In genomic region chr6:1002989-1003388, GRCh38 we compare ENCODE assay signal across 29 cellular contexts.
"Had no signal": no experiment of that assay in that cellular context is flagged by ENCODE, and none has a peak within 500 bp of the region (broad histone marks: within the 10 kb centered on the region; RNA-seq: fewer than 3 reads in every experiment).

No MANE protein-coding gene starts in this region.

- FAIRE-seq: small intestine had no signal

- H3K79me2 ChIP-seq: parathyroid adenoma had no signal

- ATAC-seq: naive thymus-derived CD8-positive, alpha-beta T cell; psoas muscle; right cardiac atrium; stimulated activated memory B cell treated with anti-CD40 and anti-IgM and Interleukin-4, amounts not matched to agents 10 μg/mL and 1 μg/mL and 100 μg/mL, for 72 hours; stimulated activated naive CD8-positive, alpha-beta T cell treated with anti-CD3 and anti-CD28 coated beads, Interleukin-15, amount 100 ng/mL, for 72 hours; stimulated activated naive CD8-positive, alpha-beta T cell treated with anti-CD3 and anti-CD28 coated beads, Interleukin-15, Interleukin-2, amounts not matched to agents 100 U/mL and 50 U/mL, for 24 hours had no signal

- H3K9me3 ChIP-seq: ovary, psoas muscle, right lobe of liver, sigmoid colon, suprapubic skin, thoracic aorta, thyroid gland, tibial nerve, upper lobe of left lung, uterus had no signal

- DNase-seq: naive B cell; naive thymus-derived CD8-positive, alpha-beta T cell; nephron progenitor cell; occipital lobe; ovary; posterior cingulate gyrus; psoas muscle; right cardiac atrium; right lobe of liver; sigmoid colon; small intestine; stimulated activated CD4-positive, alpha-beta T cell treated with anti-CD3 and anti-CD28 coated beads, Interleukin-15, amount 100 ng/mL, for 24 hours; stimulated activated CD4-positive, alpha-beta T cell treated with anti-CD3 and anti-CD28 coated beads, Interleukin-2, amount 100 ng/mL, for 24 hours; stimulated activated CD4-positive, alpha-beta T cell treated with anti-CD3 and anti-CD28 coated beads, Interleukin-2, amount 100 ng/mL, for 48 hours; stimulated activated CD4-positive, alpha-beta T cell treated with anti-CD3 and anti-CD28 coated beads, Interleukin-4, amount 100 ng/mL, for 4 hours; stimulated activated CD8-positive, alpha-beta memory T cell treated with anti-CD3 and anti-CD28 coated beads, Interleukin-4, amount 100 ng/mL, for 48 hours; stimulated activated naive CD4-positive, alpha-beta T cell; stimulated activated naive CD8-positive, alpha-beta T cell treated with anti-CD3 and anti-CD28 coated beads, Interleukin-15, amount 100 ng/mL, for 72 hours; stimulated activated naive CD8-positive, alpha-beta T cell treated with anti-CD3 and anti-CD28 coated beads, Interleukin-15, Interleukin-2, amounts not matched to agents 100 U/mL and 50 U/mL, for 24 hours; substantia nigra; thyroid gland; trophoblast cell; uterus had no signal

- H2AFZ ChIP-seq: parathyroid adenoma had no signal

- H3K36me3 ChIP-seq: ovary, right lobe of liver, sigmoid colon, suprapubic skin, thoracic aorta, thyroid gland, tibial nerve, upper lobe of left lung, uterus had no signal

- H3K4me1 ChIP-seq: parathyroid adenoma, psoas muscle, right lobe of liver, sigmoid colon, suprapubic skin, thyroid gland, tibial nerve, upper lobe of left lung, uterus had no signal

- H3K4me3 ChIP-seq: ovary, psoas muscle, right lobe of liver, sigmoid colon, suprapubic skin, thoracic aorta, thyroid gland, tibial nerve, upper lobe of left lung, uterus had no signal

- H3K27ac ChIP-seq: ovary, parathyroid adenoma, psoas muscle, right lobe of liver, sigmoid colon, suprapubic skin, thoracic aorta, thyroid gland, tibial nerve, upper lobe of left lung, uterus had no signal

- H3K27me3 ChIP-seq: ovary, right lobe of liver, sigmoid colon, suprapubic skin, thyroid gland, tibial nerve, upper lobe of left lung, uterus had no signal

- H3K9ac ChIP-seq: parathyroid adenoma had no signal
